Comparison of ENCODE assay signal across 9 cellular contexts in the genomic region with DNA sequence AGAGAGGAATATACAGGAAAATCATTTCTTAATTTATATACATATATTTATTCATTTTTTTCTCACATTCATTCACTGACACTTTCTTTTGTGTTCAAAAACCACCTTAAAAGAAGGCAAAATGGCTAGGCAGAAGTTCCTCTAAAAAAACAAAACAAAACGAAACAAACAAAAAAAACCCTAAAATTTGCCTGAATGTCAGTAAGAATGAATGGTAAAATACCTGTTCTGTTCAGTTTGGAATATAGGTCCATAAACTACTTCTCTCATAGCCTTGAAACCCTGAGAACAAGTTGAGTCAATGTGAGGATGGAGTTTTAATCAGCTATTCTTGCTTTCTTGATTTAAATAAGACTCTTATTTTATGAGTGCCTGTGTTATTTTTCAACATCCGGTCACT. TPM values are rescaled to one million over a fixed set of nuclear protein-coding genes. Genes with fewer than 3 reads are reported as not detected.
"Had no signal": no experiment of that assay in that cellular context is flagged by ENCODE, and none has a peak within 500 bp of the region (broad histone marks: within the 10 kb centered on the region; RNA-seq: fewer than 3 reads in every experiment).

No MANE protein-coding gene starts in this region.

- FAIRE-seq: G401.6, GM12878, GM12891, GM12892, GM18507, GM19239 had no signal

- H3K4me3 ChIP-seq: GM12878 had no signal

- DNase-seq: GDM1, GF-D8 had no signal

- ATAC-seq: GM12878 had no signal

RNA-seq across cellular contexts. Expression of a gene that starts 30.4 kb away (rescaled TPM):
- total RNA-seq: G401, GM12878 had no signal
- polyA plus RNA-seq: GM12878 had no signal
